ENCODE assay signal across 8 cellular contexts in the genomic region with DNA sequence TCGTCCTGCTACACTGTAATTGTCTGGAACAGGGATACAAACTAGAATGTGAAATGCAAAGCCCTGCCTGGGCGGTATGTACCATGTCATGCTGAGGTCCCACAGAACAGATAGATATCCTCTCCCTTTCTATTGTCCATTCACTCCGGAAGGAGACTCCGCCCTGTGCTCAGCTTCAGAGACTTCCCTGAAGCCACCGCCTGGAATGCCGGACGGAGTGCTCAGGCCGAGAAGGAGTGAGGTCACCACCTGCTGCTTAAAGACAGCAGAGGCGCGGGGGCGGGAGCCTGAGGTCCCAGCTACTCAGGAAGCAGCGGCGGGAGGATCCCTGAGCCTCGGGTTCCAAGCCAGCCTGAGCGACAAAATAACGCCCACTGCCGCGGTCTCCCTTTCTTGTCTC. TPM values are rescaled to one million over a fixed set of nuclear protein-coding genes. Genes with fewer than 3 reads are reported as not detected.
DNase-seq lines count a peak whose midpoint lies in the region; ATAC-seq lines count a peak whose summit lies in the region.

No MANE protein-coding gene starts in this region.

- H3K9ac ChIP-seq in endocrine pancreas (ENCODE audit: control insufficient read depth, insufficient read depth, low read length): no peak overlapping the region

- no peaks in the 10 kb centered on the region for H3K9me3 ChIP-seq in endocrine pancreas (ENCODE audit: control insufficient read depth, low read length)

- in situ Hi-C loops in Caki2 (cut with HindIII; ENCODE audit: low pct_unique_long_range_greater_than_20kb, low sequenced_read_pairs): no loop called here

- H3K27me3 ChIP-seq in endocrine pancreas (ENCODE audit: control insufficient read depth, insufficient read depth, low read length): no peaks in the 10 kb centered on the region

- DNase-seq in Caki2 (ENCODE audit: low read depth): peak; percentile 84
- peak; percentile 96 for DNase-seq in RKO (ENCODE audit: low spot score)
- DNase-seq in midbrain (lab: John Stamatoyannopoulos, UW): peak; percentile 29
- DNase-seq in ureter (ENCODE audit: low spot score): peak; percentile 59

- no peaks in the 10 kb centered on the region for H3K4me1 ChIP-seq in endocrine pancreas (ENCODE audit: control insufficient read depth, insufficient read depth, low read length)

- H3K36me3 ChIP-seq in endocrine pancreas (ENCODE audit: control insufficient read depth, insufficient read depth, low read length): no peaks in the 10 kb centered on the region

- ATAC-seq in HG03354 (IDR thresholded peaks at IDR 0.05; ENCODE audit: poor library complexity, severe bottlenecking, unreplicated experiment): no peak
- ATAC-seq in HG03135 (IDR thresholded peaks at IDR 0.05; ENCODE audit: unreplicated experiment): no peak
- no peak for ATAC-seq in GM21381 (IDR thresholded peaks at IDR 0.05; ENCODE audit: unreplicated experiment)

- H3K4me3 ChIP-seq in endocrine pancreas (ENCODE audit: control insufficient read depth, insufficient read depth, low read length): peak overlapping the region; percentile 43

RNA-seq across cellular contexts. Expression of gene ZNF611, which starts 0.9 kb away (rescaled TPM):
- 8.6 and 29.9 TPM in 2 replicates for total RNA-seq in Caki2 (2014; rRNA removed; shearing (Covaris generic); ENCODE audit: low replicate concordance)
- total RNA-seq in ureter: 27.9 TPM

RNA-seq across cellular contexts. Expression of gene ZNF600, which starts 50.9 kb away (rescaled TPM):
- 3.3 and 4.5 TPM in 2 replicates for total RNA-seq in Caki2 (2014; rRNA removed; shearing (Covaris generic); ENCODE audit: low replicate concordance)
- 23.0 TPM for total RNA-seq in ureter

Comparison
In these comparisons a context has a peak if more than half of its experiments do, and no peak if none do; other contexts are left out.
1. DNase-seq: peak in every context shown above with its lines; median percentile 96 in RKO; 84 in Caki2; 59 in ureter; 29 in midbrain.